ENCODE assay signal across 17 cellular contexts in genomic region chr7:676246-676971, GRCh38.
"Had no signal": no experiment of that assay in that cellular context is flagged by ENCODE, and none has a peak within 500 bp of the region (broad histone marks: within the 10 kb centered on the region; RNA-seq: fewer than 3 reads in every experiment).

No MANE protein-coding gene starts in this region.

- H3K4me3 Mint-ChIP-seq: brain; naive B cell; stimulated activated memory B cell treated with anti-CD40 and anti-IgM and Interleukin-4, amounts not matched to agents 10 μg/mL and 1 μg/mL and 100 μg/mL, for 72 hours had no signal

- H3K36me3 ChIP-seq: prostate gland, right lobe of liver, thoracic aorta had no signal

- H3K27me3 Mint-ChIP-seq: brain; naive B cell; stimulated activated memory B cell treated with anti-CD40 and anti-IgM and Interleukin-4, amounts not matched to agents 10 μg/mL and 1 μg/mL and 100 μg/mL, for 72 hours had no signal

- H3K4me3 ChIP-seq: left ventricle myocardium inferior, mucosa of descending colon, prostate gland, right lobe of liver, thoracic aorta, upper lobe of left lung had no signal

- H3K27me3 ChIP-seq: right lobe of liver, upper lobe of left lung had no signal

- ATAC-seq: mucosa of descending colon; right lobe of liver; stimulated activated memory B cell treated with anti-CD40 and anti-IgM and Interleukin-4, amounts not matched to agents 10 μg/mL and 1 μg/mL and 100 μg/mL, for 72 hours had no signal

- H3K9me3 ChIP-seq: left ventricle myocardium inferior, mucosa of descending colon, prostate gland, right lobe of liver, thoracic aorta had no signal

- DNase-seq: activated CD4-positive, alpha-beta T cell treated with anti-CD3 and anti-CD28 coated beads, Interleukin-2, amount 50 U/mL, for 4 hours; activated naive CD4-positive, alpha-beta T cell; central memory CD4-positive, alpha-beta T cell; cortex of kidney; effector CD4-positive, alpha-beta T cell; left ventricle myocardium inferior; naive B cell; stimulated activated CD4-positive, alpha-beta T cell treated with anti-CD3 and anti-CD28 coated beads, Interleukin-4, amount 100 ng/mL, for 4 hours; T-helper 2 cell; upper lobe of left lung; WERI-Rb-1 had no signal

- H3K4me1 Mint-ChIP-seq: stimulated activated memory B cell treated with anti-CD40 and anti-IgM and Interleukin-4, amounts not matched to agents 10 μg/mL and 1 μg/mL and 100 μg/mL, for 72 hours had no signal

- H3K4me1 ChIP-seq: prostate gland, right lobe of liver, upper lobe of left lung had no signal

- H3K27ac Mint-ChIP-seq: brain; stimulated activated memory B cell treated with anti-CD40 and anti-IgM and Interleukin-4, amounts not matched to agents 10 μg/mL and 1 μg/mL and 100 μg/mL, for 72 hours had no signal

- H3K27ac ChIP-seq: left ventricle myocardium inferior, prostate gland, right lobe of liver, thoracic aorta, upper lobe of left lung, WERI-Rb-1 had no signal
